ENCODE assay signal across 8 cellular contexts in genomic region chr15:45022871-45023658, GRCh38. TPM values are rescaled to one million over a fixed set of nuclear protein-coding genes. Genes with fewer than 3 reads are reported as not detected.
A peak's percentile ranks its signal among the peaks of the same experiment; 100 is the strongest.
DNase-seq lines count a peak whose midpoint lies in the region; ATAC-seq and TF ChIP-seq lines count a peak whose summit lies in the region.

TSS of gene SORD (plus strand) at chr15:45023195. CDS start at chr15:45023284, 89 bp downstream.

- DNase-seq in D341Med (ENCODE audit: low spot score) (peak; percentile 99), activated T-cell treated with anti-CD3 and anti-CD28 coated beads for 1 hour (ENCODE audit: low read depth) (peak; percentile 90), epidermal melanocyte (ENCODE audit: insufficient read length, low spot score) (peak; percentile 86)
- DNase-seq in stimulated activated CD8-positive, alpha-beta memory T cell treated with anti-CD3 and anti-CD28 coated beads, Interleukin-2, amount 100 ng/mL, for 48 hours (ENCODE audit: low read depth in 2 of 2) = peak; percentile 90 to 94

- H3K27ac ChIP-seq in HUES6 (ENCODE audit: low read depth, low read length) (peak within 1 kb of the TSS; percentile 70; the same call in 1 of the 2 replicates), OCI-LY1 (ENCODE audit: low read depth, low read length, poor library complexity, severe bottlenecking) (peak within 1 kb of the TSS; percentile 48)

- H3K4me3 ChIP-seq in HUES6 (ENCODE audit: low read depth, low read length) (peak within 1 kb of the TSS; percentile 78), OCI-LY1 (ENCODE audit: low read depth, low read length, poor library complexity, severe bottlenecking) (peak within 1 kb of the TSS; percentile 96), mononuclear cell (ENCODE audit: low read length) (peak within 1 kb of the TSS; percentile 62)

- H3K27me3 ChIP-seq in HUES6 (ENCODE audit: control insufficient read depth, insufficient read depth, low read length) (no peaks in the 10 kb centered on the region; the same call in 1 of the 2 replicates), OCI-LY1 (ENCODE audit: insufficient read depth, low read length) (no peaks in the 10 kb centered on the region), mononuclear cell (ENCODE audit: insufficient read depth, low read length) (peaks cover 2% of the 10 kb centered on the region)

- no peak for TF ChIP-seq CTCF in OCI-LY1 (IDR thresholded peaks at IDR 0.05; ENCODE audit: low read length)

- H3F3A ChIP-seq in OCI-LY1 (ENCODE audit: insufficient read depth, low read length) = no peaks in the 10 kb centered on the region

- no peaks in the 10 kb centered on the region for H4K20me1 ChIP-seq in OCI-LY1 (ENCODE audit: insufficient read depth, low read length)

- ATAC-seq in GM21423 (IDR thresholded peaks at IDR 0.05; ENCODE audit: unreplicated experiment) = peak; percentile 93

- H3K9ac ChIP-seq in HUES6 (ENCODE audit: low read length) = peak within 1 kb of the TSS; percentile 79
- peak within 1 kb of the TSS; percentile 96 for H3K9ac ChIP-seq in OCI-LY1 (ENCODE audit: low read length)

- H3K4me1 ChIP-seq in HUES6 (ENCODE audit: control insufficient read depth, insufficient read depth, low read length) (peaks cover 14% of the 10 kb centered on the region), OCI-LY1 (ENCODE audit: insufficient read depth, low read length, severe bottlenecking) (peaks cover 49% of the 10 kb centered on the region), mononuclear cell (ENCODE audit: insufficient read depth, low read length) (peaks cover 15% of the 10 kb centered on the region)

- no peak within 1 kb of the TSS for H2AFZ ChIP-seq in OCI-LY1 (ENCODE audit: low read length)

- no peaks in the 10 kb centered on the region for H3K79me2 ChIP-seq in OCI-LY1 (ENCODE audit: insufficient read depth, low read length)

- H3K36me3 ChIP-seq in HUES6 (ENCODE audit: control insufficient read depth, insufficient read depth, low read length) (no peaks in the 10 kb centered on the region; the same call in 1 of the 2 replicates), OCI-LY1 (ENCODE audit: insufficient read depth, low read length) (peaks cover 15% of the 10 kb centered on the region)

- H3K9me2 ChIP-seq in OCI-LY1 (ENCODE audit: low read depth, low read length) = no peaks in the 10 kb centered on the region

- no peaks in the 10 kb centered on the region for H3K9me3 ChIP-seq in HUES6 (ENCODE audit: control insufficient read depth, insufficient read depth, low read depth, low read length)
- no peaks in the 10 kb centered on the region for H3K9me3 ChIP-seq in OCI-LY1 (ENCODE audit: low read length)
- no peaks in the 10 kb centered on the region for H3K9me3 ChIP-seq in mononuclear cell (ENCODE audit: low read depth, low read length)

- peak within 1 kb of the TSS; percentile 94 for H3K4me2 ChIP-seq in OCI-LY1 (ENCODE audit: low read length)

RNA-seq across cellular contexts. Expression of gene SORD, which starts in this region (rescaled TPM):
- total RNA-seq in mononuclear cell = 4.6 TPM

Comparison
In these comparisons a context has a peak if more than half of its experiments do, and no peak if none do; other contexts are left out.
1. Peak in every context shown above with its lines: DNase-seq, ATAC-seq, H3K4me3 ChIP-seq and H3K27ac ChIP-seq.